ENCODE assay signal across 8 cellular contexts in genomic region chr2:84022810-84023431, GRCh38.
DNase-seq lines count a peak whose midpoint lies in the region; ATAC-seq and TF ChIP-seq lines count a peak whose summit lies in the region.

No MANE protein-coding gene starts in this region.

- no peaks in the 10 kb centered on the region for H3K36me3 Mint-ChIP-seq in activated CD4-positive, alpha-beta T cell treated with anti-CD3 and anti-CD28 coated beads for 36 hours (ENCODE audit: low read depth)
- H3K36me3 Mint-ChIP-seq in nephron progenitor cell (ENCODE audit: low read depth) = no peaks in the 10 kb centered on the region

- H3K4me1 Mint-ChIP-seq in activated CD4-positive, alpha-beta T cell treated with anti-CD3 and anti-CD28 coated beads for 36 hours = no peaks in the 10 kb centered on the region
- peaks cover 4% of the 10 kb centered on the region for H3K4me1 Mint-ChIP-seq in nephron progenitor cell

- intact Hi-C loops in activated CD4-positive, alpha-beta T cell treated with anti-CD3 and anti-CD28 coated beads for 36 hours (cut with DNase I, micrococcal nuclease) = loop anchor here (1.0 to 5.0 kb wide), 3 partner anchors 280 to 399 kb away; no protein-coding TSS in a partner anchor

- H3K9me3 ChIP-seq in NT2/D1 (ENCODE audit: insufficient read depth, low read length) = no peaks in the 10 kb centered on the region

- no peaks in the 10 kb centered on the region for H3K4me1 ChIP-seq in NT2/D1 (ENCODE audit: insufficient read depth, insufficient read length)

- TF ChIP-seq CTCF in nephron progenitor cell (IDR thresholded peaks at IDR 0.05) = peak; percentile 83

- no peaks in the 10 kb centered on the region for H3K27me3 Mint-ChIP-seq in activated CD4-positive, alpha-beta T cell treated with anti-CD3 and anti-CD28 coated beads for 36 hours
- H3K27me3 Mint-ChIP-seq in nephron progenitor cell (ENCODE audit: low read depth, poor library complexity) = no peaks in the 10 kb centered on the region

- H3K36me3 ChIP-seq in NT2/D1 (ENCODE audit: insufficient read depth, insufficient read length, low read length) = no peaks in the 10 kb centered on the region

- POLR2A ChIA-PET in activated CD4-positive, alpha-beta T cell treated with anti-CD3 and anti-CD28 coated beads for 36 hours (lab: Charles Lee) = no interaction called here

- no peak for ATAC-seq in activated CD4-positive, alpha-beta T cell treated with anti-CD3 and anti-CD28 coated beads for 36 hours
- ATAC-seq in HG02798 (IDR thresholded peaks at IDR 0.05; ENCODE audit: poor library complexity, unreplicated experiment) (peak; percentile 55), esophagus mucosa (no peak)

- H3K27me3 ChIP-seq in NT2/D1 (ENCODE audit: insufficient read depth, insufficient read length) = no peaks in the 10 kb centered on the region

- no peak overlapping the region for H3K4me3 ChIP-seq in NT2/D1 (ENCODE audit: insufficient read length, low read depth)

- DNase-seq in activated CD4-positive, alpha-beta T cell treated with anti-CD3 and anti-CD28 coated beads for 36 hours = peak; percentile 9
- DNase-seq in activated CD4-positive, alpha-beta T cell treated with anti-CD3 and anti-CD28 coated beads for 1 hour = no peak
- DNase-seq in NT2/D1 (ENCODE audit: low read depth, low spot score) (peak; percentile 69), dermis blood vessel endothelial cell (peak; percentile 39), nephron progenitor cell (peak; percentile 44), ureter (ENCODE audit: low spot score) (no peak)

- no peak overlapping the region for H3K4me3 Mint-ChIP-seq in activated CD4-positive, alpha-beta T cell treated with anti-CD3 and anti-CD28 coated beads for 36 hours
- H3K4me3 Mint-ChIP-seq in nephron progenitor cell = no peak overlapping the region

- no peak overlapping the region for H3K9ac ChIP-seq in NT2/D1 (ENCODE audit: insufficient read length, low read depth)

- no peak overlapping the region for H3K27ac Mint-ChIP-seq in activated CD4-positive, alpha-beta T cell treated with anti-CD3 and anti-CD28 coated beads for 36 hours
- no peak overlapping the region for H3K27ac Mint-ChIP-seq in nephron progenitor cell

- CTCF ChIA-PET in activated CD4-positive, alpha-beta T cell treated with anti-CD3 and anti-CD28 coated beads for 36 hours (lab: Charles Lee) = interaction anchor here (0.7 to 1.3 kb wide), 14 partner anchors 9 to 292 kb away, joined by 3 to 13 read pairs (median 3); no protein-coding TSS in a partner anchor

- no peaks in the 10 kb centered on the region for H3K9me3 Mint-ChIP-seq in activated CD4-positive, alpha-beta T cell treated with anti-CD3 and anti-CD28 coated beads for 36 hours (ENCODE audit: low read depth)
- no peaks in the 10 kb centered on the region for H3K9me3 Mint-ChIP-seq in nephron progenitor cell

Comparison
In these comparisons a context has a peak if more than half of its experiments do, and no peak if none do; other contexts are left out.
1. DNase-seq: peak in activated CD4-positive, alpha-beta T cell treated with anti-CD3 and anti-CD28 coated beads for 36 hours (single experiment), NT2/D1 (single experiment), dermis blood vessel endothelial cell (single experiment) and nephron progenitor cell (single experiment); none in activated CD4-positive, alpha-beta T cell treated with anti-CD3 and anti-CD28 coated beads for 1 hour (single experiment) and ureter (single experiment).